Comparison of ENCODE assay signal across 22 cellular contexts in genomic region chr9:82637368-82637767, GRCh38.
"Had no signal": no experiment of that assay in that cellular context is flagged by ENCODE, and none has a peak within 500 bp of the region (broad histone marks: within the 10 kb centered on the region; RNA-seq: fewer than 3 reads in every experiment).

No MANE protein-coding gene starts in this region.

- H3K27ac ChIP-seq: coronary artery, dorsolateral prefrontal cortex, esophagus muscularis mucosa, foreskin keratinocyte, gastroesophageal sphincter, heart left ventricle, hepatocyte, left lung, lower lobe of right lung had no signal

- H3K4me3 ChIP-seq: coronary artery, dorsolateral prefrontal cortex, esophagus muscularis mucosa, gastroesophageal sphincter, heart left ventricle, hepatocyte, left lung, lower lobe of right lung, mucosa of descending colon had no signal

- H3K9me3 ChIP-seq: mucosa of descending colon had no signal

- H3K4me1 ChIP-seq: esophagus muscularis mucosa, foreskin keratinocyte, gastroesophageal sphincter, heart left ventricle, left lung, lower lobe of right lung had no signal

- FAIRE-seq: colon, endothelial cell of umbilical vein, frontal cortex had no signal

- DNase-seq: dermis blood vessel endothelial cell; dorsolateral prefrontal cortex; effector CD4-positive, alpha-beta T cell; effector memory CD4-positive, alpha-beta T cell; foreskin keratinocyte; heart left ventricle; immature natural killer cell; islet precursor cell; left cardiac atrium; left ventricle myocardium superior; lower lobe of right lung; mesenchymal stem cell; naive B cell had no signal

- ATAC-seq: foreskin keratinocyte, gastroesophageal sphincter, heart left ventricle, left cardiac atrium, left lung, left ventricle myocardium superior, lower lobe of right lung, mucosa of descending colon had no signal

- H3K36me3 ChIP-seq: esophagus muscularis mucosa, gastroesophageal sphincter, heart left ventricle, left lung, lower lobe of right lung had no signal
